Comparison of ENCODE assay signal across 8 cellular contexts in the genomic region with DNA sequence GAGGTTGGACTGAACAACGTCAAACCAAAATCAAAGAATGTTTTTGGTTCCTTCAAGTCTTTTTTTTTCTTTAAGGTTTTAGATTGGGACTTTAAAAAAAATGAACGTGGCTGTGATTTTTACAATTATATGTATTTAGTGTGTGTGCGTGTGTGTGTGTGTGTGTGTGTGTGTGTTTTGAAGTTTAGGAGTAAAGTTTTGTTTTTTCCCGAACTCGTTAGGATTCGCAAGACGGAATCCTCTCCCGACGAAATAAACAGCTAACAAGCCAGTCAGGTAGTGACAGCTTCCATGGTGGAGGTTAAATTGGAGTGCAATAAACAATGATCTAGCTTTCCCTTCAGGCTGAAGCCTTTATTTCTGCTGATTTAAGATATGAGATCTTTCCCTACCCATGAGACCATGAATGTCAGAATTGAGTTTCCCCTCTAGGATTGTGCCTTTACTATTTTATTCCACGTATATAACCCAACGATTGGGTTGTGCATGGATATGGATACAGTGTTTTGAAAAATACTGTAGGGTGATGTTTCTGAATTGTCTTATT. TPM values are rescaled to one million over a fixed set of nuclear protein-coding genes. Genes with fewer than 3 reads are reported as not detected.
DNase-seq lines count a peak whose midpoint lies in the region; ATAC-seq, FAIRE-seq and TF ChIP-seq lines count a peak whose summit lies in the region.

No MANE protein-coding gene starts in this region.

- H3K9me3 ChIP-seq in kidney (ENCODE audit: control insufficient read depth in 1 of 2, low read length in 2 of 2), result no peaks in the 10 kb centered on the region

- peaks cover 11 to 21% of the 10 kb centered on the region in 2 donors for H3K4me1 ChIP-seq in kidney (ENCODE audit: control insufficient read depth in 1 of 2, insufficient read depth in 1 of 2, low read depth in 1 of 2, low read length in 2 of 2)

- H3K9ac ChIP-seq in kidney (ENCODE audit: low read length in 2 of 2), result peak overlapping the region; percentile 45 to 82

- no peak for TF ChIP-seq CTCF in kidney (IDR thresholded peaks at IDR 0.05; ENCODE audit: borderline replicate concordance, extremely low read depth, insufficient read depth)

- DNase-seq in ACHN, result peak; percentile 25
- peak; percentile 17 for DNase-seq in HEK293T (ENCODE audit: extremely low spot score)
- DNase-seq in activated naive CD8-positive, alpha-beta T cell treated with anti-CD3 and anti-CD28 coated beads, Interleukin-2, amount 50 U/mL, for 24 hours, result no peak
- no peak for DNase-seq in kidney
- peak; percentile 78 for DNase-seq in superior temporal gyrus (ENCODE audit: extremely low spot score)
- no peak for DNase-seq in amygdala (lab: John Stamatoyannopoulos, UW)
- DNase-seq in COR-L47 (lab: John Stamatoyannopoulos, UW), result no peak

- H3K4me1 Mint-ChIP-seq in activated naive CD8-positive, alpha-beta T cell treated with anti-CD3 and anti-CD28 coated beads, Interleukin-2, amount 50 U/mL, for 24 hours, result peaks cover 35% of the 10 kb centered on the region

- H3K27me3 Mint-ChIP-seq in activated naive CD8-positive, alpha-beta T cell treated with anti-CD3 and anti-CD28 coated beads, Interleukin-2, amount 50 U/mL, for 24 hours, result no peaks in the 10 kb centered on the region

- no peaks in the 10 kb centered on the region for H3K36me3 ChIP-seq in kidney (ENCODE audit: control insufficient read depth in 1 of 2, insufficient read depth in 2 of 2, low read length in 2 of 2)

- H3K27ac Mint-ChIP-seq in activated naive CD8-positive, alpha-beta T cell treated with anti-CD3 and anti-CD28 coated beads, Interleukin-2, amount 50 U/mL, for 24 hours, result peak overlapping the region; percentile 86

- no peaks in the 10 kb centered on the region for H3K9me3 Mint-ChIP-seq in activated naive CD8-positive, alpha-beta T cell treated with anti-CD3 and anti-CD28 coated beads, Interleukin-2, amount 50 U/mL, for 24 hours

- peak overlapping the region; percentile 76 to 85 for H3K27ac ChIP-seq in kidney (ENCODE audit: low read depth in 2 of 2, low read length in 2 of 2)

- intact Hi-C loops in kidney (cut with DNase I), result no loop called here

- POLR2A ChIA-PET in HEK293T (lab: Yijun Ruan, JAX), result interaction anchor here (1.6 to 2.1 kb wide), 2 partner anchors 107 to 109 kb away, joined by 4 to 11 read pairs; partner anchors contain the start of gene HSDL2

- CTCF ChIA-PET in HEK293T (lab: Yijun Ruan, JAX), result interaction anchor here (0.6 to 0.7 kb wide), 2 partner anchors 185 to 413 kb away, joined by 3 to 5 read pairs; no protein-coding TSS in a partner anchor

- H3K4me3 ChIP-seq in kidney (ENCODE audit: low read length in 2 of 2), result peak overlapping the region; percentile 81 to 82

- in situ Hi-C loops in ACHN (cut with HindIII; ENCODE audit: low pct_ligation_motif_present, low pct_unique_long_range_greater_than_20kb, low sequenced_read_pairs), result no loop called here

- no peak for ATAC-seq in activated naive CD8-positive, alpha-beta T cell treated with anti-CD3 and anti-CD28 coated beads, Interleukin-2, amount 50 U/mL, for 24 hours
- ATAC-seq in HG03045 (IDR thresholded peaks at IDR 0.05; ENCODE audit: unreplicated experiment), result no peak

- H3K4me3 Mint-ChIP-seq in activated naive CD8-positive, alpha-beta T cell treated with anti-CD3 and anti-CD28 coated beads, Interleukin-2, amount 50 U/mL, for 24 hours, result peak overlapping the region; percentile 94

- H3K36me3 Mint-ChIP-seq in activated naive CD8-positive, alpha-beta T cell treated with anti-CD3 and anti-CD28 coated beads, Interleukin-2, amount 50 U/mL, for 24 hours (ENCODE audit: low read depth), result peaks cover 12% of the 10 kb centered on the region

- FAIRE-seq in kidney (lab: Jason Lieb, UNC), result no peak

TF ChIP-seq in HEK293T, 16 proteins besides CTCF, POLR2A, EP300 and RAD21:
- TF ChIP-seq, protein P1, sequence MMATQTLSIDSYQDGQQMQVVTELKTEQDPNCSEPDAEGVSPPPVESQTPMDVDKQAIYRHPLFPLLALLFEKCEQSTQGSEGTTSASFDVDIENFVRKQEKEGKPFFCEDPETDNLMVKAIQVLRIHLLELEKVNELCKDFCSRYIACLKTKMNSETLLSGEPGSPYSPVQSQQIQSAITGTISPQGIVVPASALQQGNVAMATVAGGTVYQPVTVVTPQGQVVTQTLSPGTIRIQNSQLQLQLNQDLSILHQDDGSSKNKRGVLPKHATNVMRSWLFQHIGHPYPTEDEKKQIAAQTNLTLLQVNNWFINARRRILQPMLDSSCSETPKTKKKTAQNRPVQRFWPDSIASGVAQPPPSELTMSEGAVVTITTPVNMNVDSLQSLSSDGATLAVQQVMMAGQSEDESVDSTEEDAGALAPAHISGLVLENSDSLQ (IDR thresholded peaks at IDR 0.05), result no peak
- TF ChIP-seq FOXK2 (IDR thresholded peaks at IDR 0.05) (no peak), SUZ12 (IDR thresholded peaks at IDR 0.05) (no peak)

RNA-seq across cellular contexts. Expression of gene KIAA1958, which starts 1.2 kb away (rescaled TPM):
- total RNA-seq in kidney, result 15.3 TPM
- 2.6 TPM for polyA plus RNA-seq in kidney (ENCODE audit: insufficient read depth, low read depth, low replicate concordance)

Comparison
In these comparisons a context has a peak if more than half of its experiments do, and no peak if none do; other contexts are left out.
1. DNase-seq: peak in ACHN (single experiment), HEK293T (single experiment) and superior temporal gyrus (single experiment); none in activated naive CD8-positive, alpha-beta T cell treated with anti-CD3 and anti-CD28 coated beads, Interleukin-2, amount 50 U/mL, for 24 hours (single experiment), kidney (single experiment), amygdala (0 of 56) and COR-L47 (single experiment).